2 cellular contexts compared by ENCODE assay signal in genomic region chr1:27154469-27154990, GRCh38.
A peak's percentile ranks its signal among the peaks of the same experiment; 100 is the strongest.
TF ChIP-seq lines count a peak whose summit lies in the region.

No MANE protein-coding gene starts in this region.

TF ChIP-seq in A549, 52 proteins besides CTCF, POLR2A, EP300 and RAD21 (continued from another document):
- no peak for TF ChIP-seq MAZ (IDR thresholded peaks at IDR 0.05; ENCODE audit: borderline replicate concordance, low read depth, low read length)
- TF ChIP-seq CHD2 (IDR thresholded peaks at IDR 0.05; ENCODE audit: low read length, partially characterized antibody) = no peak
- TF ChIP-seq USF2 (IDR thresholded peaks at IDR 0.05) = no peak
- TF ChIP-seq CHD4 (IDR thresholded peaks at IDR 0.05; ENCODE audit: borderline replicate concordance) = no peak
- TF ChIP-seq NFE2L2 (conservative IDR thresholded peaks at IDR 0.05; ENCODE audit: low read length) = no peak
- TF ChIP-seq CBX8 (IDR thresholded peaks at IDR 0.05) = no peak
- no peak for TF ChIP-seq KDM1A (IDR thresholded peaks at IDR 0.05; ENCODE audit: low read depth)

TF ChIP-seq in GM12878, 131 proteins besides CTCF, POLR2A, EP300 and RAD21 (continued from another document):
- TF ChIP-seq REST (IDR thresholded peaks at IDR 0.05; ENCODE audit: low read depth, low read length) (no peak), GATAD2B (conservative IDR thresholded peaks at IDR 0.05; ENCODE audit: low read depth) (peak; percentile 75), PBX3 (IDR thresholded peaks at IDR 0.05; ENCODE audit: insufficient replicate concordance, low read depth, low read length) (no peak), IRF3 (IDR thresholded peaks at IDR 0.05) (no peak), MTA3 (IDR thresholded peaks at IDR 0.05; ENCODE audit: borderline replicate concordance, low read length) (no peak), HCFC1 (IDR thresholded peaks at IDR 0.05; ENCODE audit: low read length) (no peak), NKRF (conservative IDR thresholded peaks at IDR 0.05) (no peak), SPI1 (IDR thresholded peaks at IDR 0.05; ENCODE audit: borderline replicate concordance, insufficient read depth, low read depth, low read length) (no peak), CREM (IDR thresholded peaks at IDR 0.05; ENCODE audit: low read depth) (no peak), NFXL1 (IDR thresholded peaks at IDR 0.05; ENCODE audit: borderline replicate concordance) (0 out of 2 replicates have a peak, but pooled peaks have one; percentile 63), BRCA1 (IDR thresholded peaks at IDR 0.05; ENCODE audit: low read depth, low read length) (no peak), SP1 (IDR thresholded peaks at IDR 0.05; ENCODE audit: low read depth, low read length) (no peak), KDM1A (IDR thresholded peaks at IDR 0.05; ENCODE audit: borderline replicate concordance) (no peak), LARP7 (IDR thresholded peaks at IDR 0.05) (no peak; the same call in 1 of the 2 replicates), PRDM15 (CRISPR knock-in tag; IDR thresholded peaks at IDR 0.05) (no peak), SKIL (IDR thresholded peaks at IDR 0.05; ENCODE audit: low read depth, poor library complexity, severe bottlenecking) (no peak), NFYA (IDR thresholded peaks at IDR 0.05; ENCODE audit: borderline replicate concordance, low read depth, low read length) (no peak), IKZF2 (IDR thresholded peaks at IDR 0.05) (no peak; a peak in 1 of 4 replicates), IRF5 (IDR thresholded peaks at IDR 0.05; ENCODE audit: borderline replicate concordance) (no peak), MEF2A (IDR thresholded peaks at IDR 0.05; ENCODE audit: insufficient read depth, low read depth, low read length) (no peak), TCF12 (IDR thresholded peaks at IDR 0.05; ENCODE audit: low read depth, low read length) (no peak), BCLAF1 (IDR thresholded peaks at IDR 0.05) (0 out of 2 replicates have a peak, but pooled peaks have one; percentile 34), ATF7 (IDR thresholded peaks at IDR 0.05; ENCODE audit: low read depth) (no peak)
